ENCODE assay signal across 38 cellular contexts in genomic region chr11:116825434-116825833, GRCh38. TPM values are rescaled to one million over a fixed set of nuclear protein-coding genes. Genes with fewer than 3 reads are reported as not detected.
"Had no signal": no experiment of that assay in that cellular context is flagged by ENCODE, and none has a peak within 500 bp of the region (broad histone marks: within the 10 kb centered on the region; RNA-seq: fewer than 3 reads in every experiment).

No MANE protein-coding gene starts in this region.

- ATAC-seq: activated CD4-positive, alpha-beta T cell treated with anti-CD3 and anti-CD28 coated beads for 36 hours; activated CD8-positive, alpha-beta memory T cell treated with anti-CD3 and anti-CD28 coated beads, Interleukin-2, amount 10 ng/mL, durations not matched to agents 7 days and 5 days; activated CD8-positive, alpha-beta T cell treated with anti-CD3 and anti-CD28 coated beads, Interleukin-2, amount 10 ng/mL, durations not matched to agents 7 days and 5 days; gastroesophageal sphincter had no signal

- H3K36me3 ChIP-seq: brain microvascular endothelial cell, colonic mucosa, esophagus squamous epithelium, gastroesophageal sphincter had no signal

- FAIRE-seq: astrocyte, bronchial epithelial cell, endometrium, endothelial cell of umbilical vein had no signal

- H3K27me3 ChIP-seq: brain microvascular endothelial cell, colonic mucosa, esophagus squamous epithelium, gastroesophageal sphincter had no signal

- H3K4me3 ChIP-seq: colonic mucosa, esophagus squamous epithelium, gastroesophageal sphincter had no signal

- H3K9me3 ChIP-seq: colonic mucosa, esophagus squamous epithelium, gastroesophageal sphincter had no signal

- H3K4me1 ChIP-seq: colonic mucosa, esophagus squamous epithelium, gastroesophageal sphincter had no signal

- H3K27ac ChIP-seq: brain microvascular endothelial cell, colonic mucosa, epithelial cell of prostate, esophagus squamous epithelium, gastroesophageal sphincter had no signal

- DNase-seq: activated CD4-positive, alpha-beta memory T cell treated with anti-CD3 and anti-CD28 coated beads for 36 hours; activated CD4-positive, alpha-beta T cell treated with anti-CD3 and anti-CD28 coated beads for 36 hours; activated CD4-positive, alpha-beta T cell treated with anti-CD3 and anti-CD28 coated beads, Interleukin-2, amount 10 ng/mL, durations not matched to agents 24 days and 14 days; activated CD4-positive, CD25-positive, alpha-beta regulatory T cell; activated CD4-positive, CD25-positive, alpha-beta regulatory T cell treated with anti-CD3 and anti-CD28 coated beads, Interleukin-2, amount 50 U/mL, for 72 hours; activated CD8-positive, alpha-beta memory T cell treated with anti-CD3 and anti-CD28 coated beads, Interleukin-2, amount 10 ng/mL, durations not matched to agents 7 days and 5 days; activated CD8-positive, alpha-beta memory T cell treated with anti-CD3 and anti-CD28 coated beads, Interleukin-2, amount 50 U/mL, for 4 hours; activated CD8-positive, alpha-beta T cell treated with anti-CD3 and anti-CD28 coated beads, Interleukin-2, amount 10 ng/mL, durations not matched to agents 7 days and 5 days; activated gamma-delta T cell treated with Interleukin-2 at 50 U/mL for 16 hours; activated naive CD4-positive, alpha-beta T cell treated with anti-CD3 and anti-CD28 coated beads, Interleukin-2, amount 50 U/mL, for 16 hours; activated naive CD4-positive, alpha-beta T cell treated with Interleukin-2 at 50 U/mL for 16 hours; activated T-cell treated with anti-CD3 and anti-CD28 coated beads, Interleukin-2, amount 50 U/mL, for 1 hour; activated T-cell treated with anti-CD3 and anti-CD28 coated beads, Interleukin-2, amount 50 U/mL, for 48 hours; amniotic stem cell; anterior cingulate cortex; brain microvascular endothelial cell; cerebellar nuclear complex; colonic mucosa; effector CD8-positive, alpha-beta T cell; esophagus squamous epithelium; foreskin melanocyte; T-helper 2 cell had no signal

RNA-seq across cellular contexts. Expression of gene APOA4, which starts 2.3 kb away (rescaled TPM):
- total RNA-seq: activated CD4-positive, alpha-beta memory T cell treated with anti-CD3 and anti-CD28 coated beads for 36 hours; activated CD4-positive, alpha-beta T cell treated with anti-CD3 and anti-CD28 coated beads for 36 hours; activated CD4-positive, alpha-beta T cell treated with anti-CD3 and anti-CD28 coated beads, Interleukin-2, amount 10 ng/mL, durations not matched to agents 24 days and 14 days; activated CD8-positive, alpha-beta memory T cell treated with anti-CD3 and anti-CD28 coated beads for 36 hours; activated CD8-positive, alpha-beta memory T cell treated with anti-CD3 and anti-CD28 coated beads, Interleukin-2, amount 10 ng/mL, durations not matched to agents 7 days and 5 days; activated CD8-positive, alpha-beta T cell treated with anti-CD3 and anti-CD28 coated beads, Interleukin-2, amount 10 ng/mL, durations not matched to agents 7 days and 5 days; activated T-helper 1 cell treated with anti-CD3 and anti-CD28 coated beads, Interleukin-12 subunit alpha, Interleukin-12 subunit beta, Interleukin-2, Interleukin-4 antibody, amounts not matched to agents 30 ng/mL and 10 ng/mL and 1 ng/mL, durations not matched to agents 14 hours and 24 hours and 36 hours; activated T-helper 2 cell treated with anti-CD3 and anti-CD28 coated beads, Interferon-gamma antibody, Interleukin-2, Interleukin-4, amounts not matched to agents 10 μg/mL and 5 μg/mL and 100 μg/mL, durations not matched to agents 14 hours and 24 hours and 36 hours; astrocyte; bronchial epithelial cell; cardiac septum; colonic mucosa; dermis microvascular lymphatic vessel endothelial cell; endothelial cell of umbilical vein; esophagus squamous epithelium; fibroblast of lung; fibroblast of villous mesenchyme; glomerular endothelial cell; T-helper 1 cell treated with Interleukin-12 subunit alpha and Interleukin-12 subunit beta and Interleukin-4 antibody, amounts not matched to agents 30 ng/mL and 1 ng/mL, for 36 hours had no signal
- polyA plus RNA-seq: endothelial cell of umbilical vein, fibroblast of lung had no signal

RNA-seq across cellular contexts. Expression of gene APOC3, which starts 4.3 kb away (rescaled TPM):
- total RNA-seq: activated CD4-positive, alpha-beta memory T cell treated with anti-CD3 and anti-CD28 coated beads for 36 hours; activated CD4-positive, alpha-beta T cell treated with anti-CD3 and anti-CD28 coated beads for 36 hours; activated CD4-positive, alpha-beta T cell treated with anti-CD3 and anti-CD28 coated beads, Interleukin-2, amount 10 ng/mL, durations not matched to agents 24 days and 14 days; activated CD8-positive, alpha-beta memory T cell treated with anti-CD3 and anti-CD28 coated beads for 36 hours; activated CD8-positive, alpha-beta memory T cell treated with anti-CD3 and anti-CD28 coated beads, Interleukin-2, amount 10 ng/mL, durations not matched to agents 7 days and 5 days; activated CD8-positive, alpha-beta T cell treated with anti-CD3 and anti-CD28 coated beads, Interleukin-2, amount 10 ng/mL, durations not matched to agents 7 days and 5 days; activated T-helper 1 cell treated with anti-CD3 and anti-CD28 coated beads, Interleukin-12 subunit alpha, Interleukin-12 subunit beta, Interleukin-2, Interleukin-4 antibody, amounts not matched to agents 30 ng/mL and 10 ng/mL and 1 ng/mL, durations not matched to agents 14 hours and 24 hours and 36 hours; activated T-helper 2 cell treated with anti-CD3 and anti-CD28 coated beads, Interferon-gamma antibody, Interleukin-2, Interleukin-4, amounts not matched to agents 10 μg/mL and 5 μg/mL and 100 μg/mL, durations not matched to agents 14 hours and 24 hours and 36 hours; astrocyte; bronchial epithelial cell; cardiac septum; dermis microvascular lymphatic vessel endothelial cell; endothelial cell of umbilical vein; esophagus squamous epithelium; fibroblast of lung; fibroblast of villous mesenchyme; glomerular endothelial cell; T-helper 1 cell treated with Interleukin-12 subunit alpha and Interleukin-12 subunit beta and Interleukin-4 antibody, amounts not matched to agents 30 ng/mL and 1 ng/mL, for 36 hours had no signal
- polyA plus RNA-seq: endothelial cell of umbilical vein, esophagus, fibroblast of lung had no signal

RNA-seq across cellular contexts. Expression of gene APOA1, which starts 12.0 kb away (rescaled TPM):
- total RNA-seq: activated CD4-positive, alpha-beta T cell treated with anti-CD3 and anti-CD28 coated beads for 36 hours; activated CD4-positive, alpha-beta T cell treated with anti-CD3 and anti-CD28 coated beads, Interleukin-2, amount 10 ng/mL, durations not matched to agents 24 days and 14 days; activated CD8-positive, alpha-beta T cell treated with anti-CD3 and anti-CD28 coated beads, Interleukin-2, amount 10 ng/mL, durations not matched to agents 7 days and 5 days; activated T-helper 1 cell treated with anti-CD3 and anti-CD28 coated beads, Interleukin-12 subunit alpha, Interleukin-12 subunit beta, Interleukin-2, Interleukin-4 antibody, amounts not matched to agents 30 ng/mL and 10 ng/mL and 1 ng/mL, durations not matched to agents 14 hours and 24 hours and 36 hours; activated T-helper 2 cell treated with anti-CD3 and anti-CD28 coated beads, Interferon-gamma antibody, Interleukin-2, Interleukin-4, amounts not matched to agents 10 μg/mL and 5 μg/mL and 100 μg/mL, durations not matched to agents 14 hours and 24 hours and 36 hours; bronchial epithelial cell; dermis microvascular lymphatic vessel endothelial cell; endothelial cell of umbilical vein; esophagus squamous epithelium; fibroblast of lung; fibroblast of villous mesenchyme; glomerular endothelial cell had no signal
- polyA plus RNA-seq: endothelial cell of umbilical vein had no signal

RNA-seq across cellular contexts. Expression of gene APOA5, which starts 33.8 kb away (rescaled TPM):
- total RNA-seq: activated CD4-positive, alpha-beta memory T cell treated with anti-CD3 and anti-CD28 coated beads for 36 hours; activated CD4-positive, alpha-beta T cell treated with anti-CD3 and anti-CD28 coated beads for 36 hours; activated CD4-positive, alpha-beta T cell treated with anti-CD3 and anti-CD28 coated beads, Interleukin-2, amount 10 ng/mL, durations not matched to agents 24 days and 14 days; activated CD8-positive, alpha-beta memory T cell treated with anti-CD3 and anti-CD28 coated beads for 36 hours; activated CD8-positive, alpha-beta memory T cell treated with anti-CD3 and anti-CD28 coated beads, Interleukin-2, amount 10 ng/mL, durations not matched to agents 7 days and 5 days; activated CD8-positive, alpha-beta T cell treated with anti-CD3 and anti-CD28 coated beads, Interleukin-2, amount 10 ng/mL, durations not matched to agents 7 days and 5 days; activated T-helper 1 cell treated with anti-CD3 and anti-CD28 coated beads, Interleukin-12 subunit alpha, Interleukin-12 subunit beta, Interleukin-2, Interleukin-4 antibody, amounts not matched to agents 30 ng/mL and 10 ng/mL and 1 ng/mL, durations not matched to agents 14 hours and 24 hours and 36 hours; activated T-helper 2 cell treated with anti-CD3 and anti-CD28 coated beads, Interferon-gamma antibody, Interleukin-2, Interleukin-4, amounts not matched to agents 10 μg/mL and 5 μg/mL and 100 μg/mL, durations not matched to agents 14 hours and 24 hours and 36 hours; astrocyte; bronchial epithelial cell; cardiac septum; dermis microvascular lymphatic vessel endothelial cell; endothelial cell of umbilical vein; esophagus squamous epithelium; fibroblast of lung; fibroblast of villous mesenchyme; gastroesophageal sphincter; glomerular endothelial cell; T-helper 1 cell treated with Interleukin-12 subunit alpha and Interleukin-12 subunit beta and Interleukin-4 antibody, amounts not matched to agents 30 ng/mL and 1 ng/mL, for 36 hours had no signal
- polyA plus RNA-seq: endothelial cell of umbilical vein, esophagus, fibroblast of lung had no signal
